1 cellular context compared by ENCODE assay signal in the genomic region with DNA sequence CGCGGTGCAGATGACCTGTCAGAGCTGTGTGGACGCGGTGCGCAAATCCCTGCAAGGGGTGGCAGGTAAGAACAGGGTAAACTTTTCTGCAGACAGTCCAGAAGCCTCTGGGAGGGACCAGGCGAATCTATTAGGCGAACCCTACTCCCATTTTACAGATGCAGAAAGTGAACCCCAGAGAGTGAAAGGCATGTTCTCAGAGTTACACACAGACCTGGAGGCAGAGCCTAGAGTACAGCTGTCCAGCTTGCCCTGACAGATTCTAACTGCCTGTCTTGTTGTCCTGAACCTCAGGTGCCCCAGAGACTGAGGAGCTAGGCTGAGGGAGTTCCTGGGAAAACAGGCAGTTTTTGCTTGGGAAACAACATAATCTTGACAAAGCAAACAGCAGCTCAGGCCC.
TF ChIP-seq lines count a peak whose summit lies in the region.

No MANE protein-coding gene starts in this region.

TF ChIP-seq in GM23338, 12 proteins besides CTCF, POLR2A, EP300 and RAD21 (continued from another document):
- TF ChIP-seq, protein P1, sequence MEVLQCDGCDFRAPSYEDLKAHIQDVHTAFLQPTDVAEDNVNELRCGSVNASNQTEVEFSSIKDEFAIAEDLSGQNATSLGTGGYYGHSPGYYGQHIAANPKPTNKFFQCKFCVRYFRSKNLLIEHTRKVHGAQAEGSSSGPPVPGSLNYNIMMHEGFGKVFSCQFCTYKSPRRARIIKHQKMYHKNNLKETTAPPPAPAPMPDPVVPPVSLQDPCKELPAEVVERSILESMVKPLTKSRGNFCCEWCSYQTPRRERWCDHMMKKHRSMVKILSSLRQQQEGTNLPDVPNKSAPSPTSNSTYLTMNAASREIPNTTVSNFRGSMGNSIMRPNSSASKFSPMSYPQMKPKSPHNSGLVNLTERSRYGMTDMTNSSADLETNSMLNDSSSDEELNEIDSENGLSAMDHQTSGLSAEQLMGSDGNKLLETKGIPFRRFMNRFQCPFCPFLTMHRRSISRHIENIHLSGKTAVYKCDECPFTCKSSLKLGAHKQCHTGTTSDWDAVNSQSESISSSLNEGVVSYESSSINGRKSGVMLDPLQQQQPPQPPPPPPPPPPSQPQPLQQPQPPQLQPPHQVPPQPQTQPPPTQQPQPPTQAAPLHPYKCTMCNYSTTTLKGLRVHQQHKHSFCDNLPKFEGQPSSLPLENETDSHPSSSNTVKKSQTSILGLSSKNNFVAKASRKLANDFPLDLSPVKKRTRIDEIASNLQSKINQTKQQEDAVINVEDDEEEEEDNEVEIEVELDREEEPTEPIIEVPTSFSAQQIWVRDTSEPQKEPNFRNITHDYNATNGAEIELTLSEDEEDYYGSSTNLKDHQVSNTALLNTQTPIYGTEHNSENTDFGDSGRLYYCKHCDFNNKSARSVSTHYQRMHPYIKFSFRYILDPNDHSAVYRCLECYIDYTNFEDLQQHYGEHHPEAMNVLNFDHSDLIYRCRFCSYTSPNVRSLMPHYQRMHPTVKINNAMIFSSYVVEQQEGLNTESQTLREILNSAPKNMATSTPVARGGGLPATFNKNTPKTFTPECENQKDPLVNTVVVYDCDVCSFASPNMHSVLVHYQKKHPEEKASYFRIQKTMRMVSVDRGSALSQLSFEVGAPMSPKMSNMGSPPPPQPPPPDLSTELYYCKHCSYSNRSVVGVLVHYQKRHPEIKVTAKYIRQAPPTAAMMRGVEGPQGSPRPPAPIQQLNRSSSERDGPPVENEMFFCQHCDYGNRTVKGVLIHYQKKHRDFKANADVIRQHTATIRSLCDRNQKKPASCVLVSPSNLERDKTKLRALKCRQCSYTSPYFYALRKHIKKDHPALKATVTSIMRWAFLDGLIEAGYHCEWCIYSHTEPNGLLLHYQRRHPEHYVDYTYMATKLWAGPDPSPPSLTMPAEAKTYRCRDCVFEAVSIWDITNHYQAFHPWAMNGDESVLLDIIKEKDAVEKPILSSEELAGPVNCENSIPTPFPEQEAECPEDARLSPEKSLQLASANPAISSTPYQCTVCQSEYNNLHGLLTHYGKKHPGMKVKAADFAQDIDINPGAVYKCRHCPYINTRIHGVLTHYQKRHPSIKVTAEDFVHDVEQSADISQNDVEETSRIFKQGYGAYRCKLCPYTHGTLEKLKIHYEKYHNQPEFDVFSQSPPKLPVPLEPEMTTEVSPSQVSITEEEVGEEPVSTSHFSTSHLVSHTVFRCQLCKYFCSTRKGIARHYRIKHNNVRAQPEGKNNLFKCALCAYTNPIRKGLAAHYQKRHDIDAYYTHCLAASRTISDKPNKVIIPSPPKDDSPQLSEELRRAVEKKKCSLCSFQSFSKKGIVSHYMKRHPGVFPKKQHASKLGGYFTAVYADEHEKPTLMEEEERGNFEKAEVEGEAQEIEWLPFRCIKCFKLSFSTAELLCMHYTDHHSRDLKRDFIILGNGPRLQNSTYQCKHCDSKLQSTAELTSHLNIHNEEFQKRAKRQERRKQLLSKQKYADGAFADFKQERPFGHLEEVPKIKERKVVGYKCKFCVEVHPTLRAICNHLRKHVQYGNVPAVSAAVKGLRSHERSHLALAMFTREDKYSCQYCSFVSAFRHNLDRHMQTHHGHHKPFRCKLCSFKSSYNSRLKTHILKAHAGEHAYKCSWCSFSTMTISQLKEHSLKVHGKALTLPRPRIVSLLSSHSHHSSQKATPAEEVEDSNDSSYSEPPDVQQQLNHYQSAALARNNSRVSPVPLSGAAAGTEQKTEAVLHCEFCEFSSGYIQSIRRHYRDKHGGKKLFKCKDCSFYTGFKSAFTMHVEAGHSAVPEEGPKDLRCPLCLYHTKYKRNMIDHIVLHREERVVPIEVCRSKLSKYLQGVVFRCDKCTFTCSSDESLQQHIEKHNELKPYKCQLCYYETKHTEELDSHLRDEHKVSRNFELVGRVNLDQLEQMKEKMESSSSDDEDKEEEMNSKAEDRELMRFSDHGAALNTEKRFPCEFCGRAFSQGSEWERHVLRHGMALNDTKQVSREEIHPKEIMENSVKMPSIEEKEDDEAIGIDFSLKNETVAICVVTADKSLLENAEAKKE (CRISPR knock-in tag; IDR thresholded peaks at IDR 0.05) = no peak
- TF ChIP-seq ZNF114 (CRISPR knock-in tag; IDR thresholded peaks at IDR 0.05) (no peak), CREB1 (CRISPR knock-in tag; IDR thresholded peaks at IDR 0.05; ENCODE audit: low read depth) (no peak), NANOG (IDR thresholded peaks at IDR 0.05; ENCODE audit: borderline replicate concordance) (no peak), EZH2phosphoT487 (IDR thresholded peaks at IDR 0.05; ENCODE audit: unreplicated experiment) (no peak), POLR2AphosphoS5 (IDR thresholded peaks at IDR 0.05; ENCODE audit: low read depth) (no peak), EZH2 (IDR thresholded peaks at IDR 0.05; ENCODE audit: low read depth, unreplicated experiment) (no peak)
- TF ChIP-seq, protein P2, sequence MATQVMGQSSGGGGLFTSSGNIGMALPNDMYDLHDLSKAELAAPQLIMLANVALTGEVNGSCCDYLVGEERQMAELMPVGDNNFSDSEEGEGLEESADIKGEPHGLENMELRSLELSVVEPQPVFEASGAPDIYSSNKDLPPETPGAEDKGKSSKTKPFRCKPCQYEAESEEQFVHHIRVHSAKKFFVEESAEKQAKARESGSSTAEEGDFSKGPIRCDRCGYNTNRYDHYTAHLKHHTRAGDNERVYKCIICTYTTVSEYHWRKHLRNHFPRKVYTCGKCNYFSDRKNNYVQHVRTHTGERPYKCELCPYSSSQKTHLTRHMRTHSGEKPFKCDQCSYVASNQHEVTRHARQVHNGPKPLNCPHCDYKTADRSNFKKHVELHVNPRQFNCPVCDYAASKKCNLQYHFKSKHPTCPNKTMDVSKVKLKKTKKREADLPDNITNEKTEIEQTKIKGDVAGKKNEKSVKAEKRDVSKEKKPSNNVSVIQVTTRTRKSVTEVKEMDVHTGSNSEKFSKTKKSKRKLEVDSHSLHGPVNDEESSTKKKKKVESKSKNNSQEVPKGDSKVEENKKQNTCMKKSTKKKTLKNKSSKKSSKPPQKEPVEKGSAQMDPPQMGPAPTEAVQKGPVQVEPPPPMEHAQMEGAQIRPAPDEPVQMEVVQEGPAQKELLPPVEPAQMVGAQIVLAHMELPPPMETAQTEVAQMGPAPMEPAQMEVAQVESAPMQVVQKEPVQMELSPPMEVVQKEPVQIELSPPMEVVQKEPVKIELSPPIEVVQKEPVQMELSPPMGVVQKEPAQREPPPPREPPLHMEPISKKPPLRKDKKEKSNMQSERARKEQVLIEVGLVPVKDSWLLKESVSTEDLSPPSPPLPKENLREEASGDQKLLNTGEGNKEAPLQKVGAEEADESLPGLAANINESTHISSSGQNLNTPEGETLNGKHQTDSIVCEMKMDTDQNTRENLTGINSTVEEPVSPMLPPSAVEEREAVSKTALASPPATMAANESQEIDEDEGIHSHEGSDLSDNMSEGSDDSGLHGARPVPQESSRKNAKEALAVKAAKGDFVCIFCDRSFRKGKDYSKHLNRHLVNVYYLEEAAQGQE (IDR thresholded peaks at IDR 0.05; ENCODE audit: unreplicated experiment) = no peak
- TF ChIP-seq, protein P3, sequence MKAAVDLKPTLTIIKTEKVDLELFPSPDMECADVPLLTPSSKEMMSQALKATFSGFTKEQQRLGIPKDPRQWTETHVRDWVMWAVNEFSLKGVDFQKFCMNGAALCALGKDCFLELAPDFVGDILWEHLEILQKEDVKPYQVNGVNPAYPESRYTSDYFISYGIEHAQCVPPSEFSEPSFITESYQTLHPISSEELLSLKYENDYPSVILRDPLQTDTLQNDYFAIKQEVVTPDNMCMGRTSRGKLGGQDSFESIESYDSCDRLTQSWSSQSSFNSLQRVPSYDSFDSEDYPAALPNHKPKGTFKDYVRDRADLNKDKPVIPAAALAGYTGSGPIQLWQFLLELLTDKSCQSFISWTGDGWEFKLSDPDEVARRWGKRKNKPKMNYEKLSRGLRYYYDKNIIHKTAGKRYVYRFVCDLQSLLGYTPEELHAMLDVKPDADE (IDR thresholded peaks at IDR 0.05) = no peak
TF ChIP-seq in GM23338: peak in this region for 0.
